In genomic region chr10:97792058-97792721, GRCh38 we compare ENCODE assay signal across 8 cellular contexts. TPM values are rescaled to one million over a fixed set of nuclear protein-coding genes. Genes with fewer than 3 reads are reported as not detected.
DNase-seq lines count a peak whose midpoint lies in the region; ATAC-seq and TF ChIP-seq lines count a peak whose summit lies in the region.

No MANE protein-coding gene starts in this region.

- peak; percentile 74 for TF ChIP-seq CTCF in Calu3 (IDR thresholded peaks at IDR 0.05; ENCODE audit: unreplicated experiment)
- peak; percentile 96 for TF ChIP-seq CTCF in activated CD8-positive, alpha-beta T cell treated with anti-CD3 and anti-CD28 coated beads for 36 hours (IDR thresholded peaks at IDR 0.05)

- CTCF ChIA-PET in Calu3 (lab: Charles Lee): interaction anchor here (1.0 to 1.7 kb wide), 2 partner anchors 77 kb away, joined by 3 to 10 read pairs; no protein-coding TSS in a partner anchor
- CTCF ChIA-PET in activated CD8-positive, alpha-beta T cell treated with anti-CD3 and anti-CD28 coated beads for 36 hours (lab: Charles Lee): interaction anchor here (0.6 to 9.3 kb wide), 34 partner anchors 10 to 253 kb away, joined by 3 to 232 read pairs (median 4); partner anchors contain the start of genes GOLGA7B, SFRP5 and ZFYVE27

- H3K27me3 Mint-ChIP-seq in Calu3 (ENCODE audit: unreplicated experiment): peaks cover 15% of the 10 kb centered on the region
- no peaks in the 10 kb centered on the region for H3K27me3 Mint-ChIP-seq in activated CD8-positive, alpha-beta T cell treated with anti-CD3 and anti-CD28 coated beads for 36 hours

- H3K27ac Mint-ChIP-seq in Calu3 (ENCODE audit: unreplicated experiment): no peak overlapping the region
- peak overlapping the region; percentile 58 for H3K27ac Mint-ChIP-seq in activated CD8-positive, alpha-beta T cell treated with anti-CD3 and anti-CD28 coated beads for 36 hours

- no peaks in the 10 kb centered on the region for H3K36me3 Mint-ChIP-seq in Calu3 (ENCODE audit: insufficient read depth, unreplicated experiment)
- H3K36me3 Mint-ChIP-seq in activated CD8-positive, alpha-beta T cell treated with anti-CD3 and anti-CD28 coated beads for 36 hours (ENCODE audit: low read depth): peaks cover 2% of the 10 kb centered on the region

- no peaks in the 10 kb centered on the region for H3K9me3 Mint-ChIP-seq in Calu3 (ENCODE audit: low read depth, unreplicated experiment)
- H3K9me3 Mint-ChIP-seq in activated CD8-positive, alpha-beta T cell treated with anti-CD3 and anti-CD28 coated beads for 36 hours: peaks cover 4% of the 10 kb centered on the region

- H3K4me1 Mint-ChIP-seq in Calu3 (ENCODE audit: low read depth, unreplicated experiment): no peaks in the 10 kb centered on the region
- peaks cover 16% of the 10 kb centered on the region for H3K4me1 Mint-ChIP-seq in activated CD8-positive, alpha-beta T cell treated with anti-CD3 and anti-CD28 coated beads for 36 hours (ENCODE audit: low read depth)

- DNase-seq in Calu3 (peak; percentile 75), NCI-H460 (ENCODE audit: extremely low read depth, low read depth) (peak; percentile 66), dermis blood vessel endothelial cell (peak; percentile 75), lung microvascular endothelial cell (ENCODE audit: low read depth in 2 of 2) (peak; percentile 59 to 72)
- peak; percentile 80 for DNase-seq in activated CD8-positive, alpha-beta T cell treated with anti-CD3 and anti-CD28 coated beads for 36 hours
- peak; percentile 52 for DNase-seq in stimulated activated CD8-positive, alpha-beta memory T cell treated with anti-CD3 and anti-CD28 coated beads, Interleukin-15, amount 100 ng/mL, for 24 hours (ENCODE audit: low read depth)

- intact Hi-C loops in Calu3 (cut with micrococcal nuclease; ENCODE audit: unreplicated experiment): loop anchor here (10.0 kb wide), 1 partner anchor 253 kb away; no protein-coding TSS in a partner anchor
- intact Hi-C loops in activated CD8-positive, alpha-beta T cell treated with anti-CD3 and anti-CD28 coated beads for 36 hours (cut with micrococcal nuclease): loop anchor here (2.0 to 10.0 kb wide), 2 partner anchors 77 to 253 kb away; no protein-coding TSS in a partner anchor

- H3K4me3 Mint-ChIP-seq in Calu3 (ENCODE audit: low read depth, unreplicated experiment): no peak overlapping the region
- H3K4me3 Mint-ChIP-seq in activated CD8-positive, alpha-beta T cell treated with anti-CD3 and anti-CD28 coated beads for 36 hours: no peak overlapping the region

- no TSS peak for BruUV-seq in Calu3 (replicated peaks; lab: Mats Ljungman, UMichigan)

- POLR2A ChIA-PET in activated CD8-positive, alpha-beta T cell treated with anti-CD3 and anti-CD28 coated beads for 36 hours (lab: Charles Lee): interaction anchor here (1.2 to 1.8 kb wide), 2 partner anchors 48 to 77 kb away, joined by 3 to 6 read pairs; no protein-coding TSS in a partner anchor

- ATAC-seq in HG02852 (IDR thresholded peaks at IDR 0.05; ENCODE audit: unreplicated experiment) (peak; percentile 62), GM18520 (IDR thresholded peaks at IDR 0.05; ENCODE audit: unreplicated experiment) (no peak)
- ATAC-seq in activated CD8-positive, alpha-beta T cell treated with anti-CD3 and anti-CD28 coated beads for 36 hours: peak; percentile 77

RNA-seq across cellular contexts. Expression of gene SFRP5, which starts 20.4 kb away (rescaled TPM):
- total RNA-seq in Calu3 (2022) (0.19 and 0.20 TPM in 2 replicates), dermis blood vessel endothelial cell (not detected in 2 replicates), lung microvascular endothelial cell (not detected in 2 replicates)
- total RNA-seq in NCI-H460 (2014; rRNA removed; shearing (Covaris generic)): not detected in 2 replicates
- not detected in 2 replicates for polyA plus RNA-seq in NCI-H460 (2014; cell fraction: nucleus; rRNA removed)
- total RNA-seq in activated CD8-positive, alpha-beta T cell treated with anti-CD3 and anti-CD28 coated beads for 36 hours: under 1 TPM; 0.60 to 0.74 TPM

RNA-seq across cellular contexts. Expression of gene ZFYVE27, which starts 55.3 kb away (rescaled TPM):
- total RNA-seq in Calu3 (2022): 28.3 and 30.0 TPM in 2 replicates
- total RNA-seq in NCI-H460 (2014; rRNA removed; shearing (Covaris generic)): 22.5 and 26.0 TPM in 2 replicates
- polyA plus RNA-seq in NCI-H460 (2014; cell fraction: nucleus; rRNA removed): 66.5 and 126 TPM in 2 replicates
- total RNA-seq in activated CD8-positive, alpha-beta T cell treated with anti-CD3 and anti-CD28 coated beads for 36 hours: 10 to 100 TPM; 18.1 to 20.1 TPM
- 19.6 and 20.6 TPM in 2 replicates for total RNA-seq in dermis blood vessel endothelial cell
- 11.3 and 18.8 TPM in 2 replicates for total RNA-seq in lung microvascular endothelial cell

RNA-seq across cellular contexts. Expression of gene GOLGA7B, which starts 57.5 kb away (rescaled TPM):
- total RNA-seq in Calu3 (2022) (1.0 and 1.4 TPM in 2 replicates), dermis blood vessel endothelial cell (under 0.01 and 0.05 TPM in 2 replicates), lung microvascular endothelial cell (under 0.01 TPM in 2 replicates)
- total RNA-seq in NCI-H460 (2014; rRNA removed; shearing (Covaris generic)): 0.02 TPM in 1 of 2 replicates, not detected in the other
- polyA plus RNA-seq in NCI-H460 (2014; cell fraction: nucleus; rRNA removed): 0.03 and 0.13 TPM in 2 replicates
- total RNA-seq in activated CD8-positive, alpha-beta T cell treated with anti-CD3 and anti-CD28 coated beads for 36 hours: 1 to 10 TPM in 1 of 2 experiments, under 1 TPM in 1; 0.92 to 1.1 TPM
